11 cellular contexts compared by ENCODE assay signal in genomic region chr12:123391546-123392343, GRCh38. TPM values are rescaled to one million over a fixed set of nuclear protein-coding genes. Genes with fewer than 3 reads are reported as not detected.
DNase-seq lines count a peak whose midpoint lies in the region; ATAC-seq and TF ChIP-seq lines count a peak whose summit lies in the region.
"Had no signal": no experiment of that assay in that cellular context is flagged by ENCODE, and none has a peak within 500 bp of the region (broad histone marks: within the 10 kb centered on the region; RNA-seq: fewer than 3 reads in every experiment).

No MANE protein-coding gene starts in this region.

- no peak for DNase-seq in CD4-positive, alpha-beta T cell
- DNase-seq in NB4 (ENCODE audit: low read depth): peak; percentile 2
- no peak for DNase-seq in esophagus muscularis mucosa (ENCODE audit: extremely low spot score)
- DNase-seq in prostate gland (ENCODE audit: low spot score): no peak
- DNase-seq in cerebellum (ENCODE audit: low spot score): no peak
- DNase-seq in NCI-H1105 treated with DMSO at 0.1 percent for 48 hours (lab: John Stamatoyannopoulos, UW): no peak
- no peak for DNase-seq in effector CD8-positive, alpha-beta T cell (lab: John Stamatoyannopoulos, UW)
- DNase-seq: kidney glomerular epithelial cell, NCI-H1930, PC-9 had no signal

- H3K4me1 ChIP-seq in esophagus muscularis mucosa (peaks cover 36 to 90% (median 81%) of the 10 kb centered on the region in 4 donors), prostate gland (replicated peaks) (peaks cover 28% of the 10 kb centered on the region)

- H3K27me3 ChIP-seq in CD4-positive, alpha-beta T cell (ENCODE audit: control insufficient read depth, insufficient read depth, low read length): no peaks in the 10 kb centered on the region
- H3K27me3 ChIP-seq in esophagus muscularis mucosa (no peaks in the 10 kb centered on the region), prostate gland (replicated peaks; ENCODE audit: insufficient read depth) (no peaks in the 10 kb centered on the region)

- intact Hi-C loops in CD4-positive, alpha-beta T cell (cut with DNase I, micrococcal nuclease): loop anchor here in 1 of 2 experiments (5.0 kb wide), 2 partner anchors 41 to 66 kb away; partner anchors contain the start of gene SNRNP35
- intact Hi-C loops in esophagus muscularis mucosa (cut with DNase I): loop anchor here (5.0 kb wide), 1 partner anchor 66 kb away; the partner anchor contains the start of gene SNRNP35
- intact Hi-C loops in prostate gland (cut with DNase I): loop anchor here (5.0 to 10.0 kb wide), 2 partner anchors 63 to 141 kb away; partner anchors contain the start of genes RILPL1 and SNRNP35

- H3K9me3 Mint-ChIP-seq in CD4-positive, alpha-beta T cell: no peaks in the 10 kb centered on the region

- no peak overlapping the region for H3K4me3 ChIP-seq in NB4 (ENCODE audit: low read depth, low read length)
- no peak overlapping the region for H3K4me3 ChIP-seq in esophagus muscularis mucosa
- H3K4me3 ChIP-seq in prostate gland: peak overlapping the region in 1 of 2 donors; percentile 13
- H3K4me3 ChIP-seq: PC-9 had no signal

- peaks cover 46 to 62% (median 55%) of the 10 kb centered on the region in 4 donors for H3K36me3 ChIP-seq in esophagus muscularis mucosa
- peaks cover 0 to 11% of the 10 kb centered on the region in 2 donors for H3K36me3 ChIP-seq in prostate gland

- TF ChIP-seq POLR2A in NB4 (IDR thresholded peaks at IDR 0.05; ENCODE audit: extremely low read depth, insufficient read length): no peak
- TF ChIP-seq POLR2A in esophagus muscularis mucosa (IDR thresholded peaks at IDR 0.05; ENCODE audit: low read depth): no peak
- no peak for TF ChIP-seq POLR2A in prostate gland (IDR thresholded peaks at IDR 0.05)

- no peak for TF ChIP-seq CTCF in CD4-positive, alpha-beta T cell (IDR thresholded peaks at IDR 0.05)
- no peak for TF ChIP-seq CTCF in NB4 (IDR thresholded peaks at IDR 0.05; ENCODE audit: low read depth, low read length)
- no peak for TF ChIP-seq CTCF in esophagus muscularis mucosa (IDR thresholded peaks at IDR 0.05)
- no peak for TF ChIP-seq CTCF in prostate gland (IDR thresholded peaks at IDR 0.05)

- no peaks in the 10 kb centered on the region for H3K9me3 ChIP-seq in CD4-positive, alpha-beta T cell (ENCODE audit: control insufficient read depth, low read length)
- H3K9me3 ChIP-seq in esophagus muscularis mucosa (no peaks in the 10 kb centered on the region), prostate gland (no peaks in the 10 kb centered on the region)

- no peaks in the 10 kb centered on the region for H3K27me3 Mint-ChIP-seq in CD4-positive, alpha-beta T cell

- peaks cover 63% of the 10 kb centered on the region for H3K36me3 Mint-ChIP-seq in CD4-positive, alpha-beta T cell (ENCODE audit: low read depth)

- WGBS in esophagus muscularis mucosa: 61% methylated on average over 8 of the region's 8 CpGs
- 47% methylated on average over 8 of the region's 8 CpGs for WGBS in prostate gland

- peak overlapping the region; percentile 65 for H3K27ac Mint-ChIP-seq in CD4-positive, alpha-beta T cell

- no peak for TF ChIP-seq EP300 in esophagus muscularis mucosa (IDR thresholded peaks at IDR 0.05)

- H3K4me3 Mint-ChIP-seq in CD4-positive, alpha-beta T cell: peak overlapping the region; percentile 90

- H3K4me1 Mint-ChIP-seq in CD4-positive, alpha-beta T cell (ENCODE audit: low read depth): peaks cover 42% of the 10 kb centered on the region

- CTCF ChIA-PET in CD4-positive, alpha-beta T cell (lab: Charles Lee): interaction anchor here (0.5 to 3.7 kb wide), 2 partner anchors 26 to 31 kb away, joined by 3 to 13 read pairs; partner anchors contain the start of gene SBNO1

- POLR2A ChIA-PET in CD4-positive, alpha-beta T cell (lab: Charles Lee): interaction anchor here (0.6 to 1.3 kb wide), 2 partner anchors 26 to 321 kb away, joined by 3 to 4 read pairs; partner anchors contain the start of gene ATP6V0A2

- H3K27ac ChIP-seq in CD4-positive, alpha-beta T cell (ENCODE audit: low read depth, low read length): no peak overlapping the region
- peak overlapping the region; percentile 89 to 96 (median 92) for H3K27ac ChIP-seq in esophagus muscularis mucosa (replicated peaks in 1 of 4)
- H3K27ac ChIP-seq in prostate gland: peak overlapping the region; percentile 45 to 94
- H3K27ac ChIP-seq: PC-9 had no signal

- ATAC-seq in CD4-positive, alpha-beta T cell (ENCODE audit: poor library complexity): no peak
- no peak for ATAC-seq in GM18520 (IDR thresholded peaks at IDR 0.05; ENCODE audit: unreplicated experiment)

RNA-seq across cellular contexts. Expression of gene KMT5A, which starts 7.8 kb away (rescaled TPM):
- total RNA-seq in CD4-positive, alpha-beta T cell: 10 to 100 TPM; 28.3 to 30.9 TPM
- total RNA-seq in esophagus muscularis mucosa: 100 to 1,000 TPM in 1 of 4 donors, 10 to 100 TPM in 3; 49.4 to 106 (median 70.2) TPM
- 10 to 100 TPM; 47.3 to 61.9 TPM for total RNA-seq in prostate gland
- total RNA-seq in cerebellum: 22.4 TPM

RNA-seq across cellular contexts. Expression of gene SBNO1, which starts 27.1 kb away (rescaled TPM):
- 10 to 100 TPM; 21.3 to 21.9 TPM for total RNA-seq in CD4-positive, alpha-beta T cell
- 10 to 100 TPM; 26.7 to 31.8 (median 29.9) TPM for total RNA-seq in esophagus muscularis mucosa
- total RNA-seq in prostate gland: 10 to 100 TPM; 22.6 to 53.3 TPM
- 30.8 TPM for total RNA-seq in cerebellum

RNA-seq across cellular contexts. Expression of gene RILPL2, which starts 44.7 kb away (rescaled TPM):
- 1 to 10 TPM; 4.9 to 5.5 TPM for total RNA-seq in CD4-positive, alpha-beta T cell
- total RNA-seq in esophagus muscularis mucosa: 1 to 10 TPM; 5.4 to 7.6 (median 5.8) TPM
- 1 to 10 TPM; 8.3 to 8.6 TPM for total RNA-seq in prostate gland
- 0.73 TPM for total RNA-seq in cerebellum
